In genomic region chr3:187997946-187998561, GRCh38 we compare ENCODE assay signal across 13 cellular contexts.
"Had no signal": no experiment of that assay in that cellular context is flagged by ENCODE, and none has a peak within 500 bp of the region (broad histone marks: within the 10 kb centered on the region; RNA-seq: fewer than 3 reads in every experiment).

No MANE protein-coding gene starts in this region.

- ATAC-seq: activated CD8-positive, alpha-beta T cell treated with anti-CD3 and anti-CD28 coated beads, Interleukin-2, amount 10 ng/mL, durations not matched to agents 7 days and 5 days; esophagus mucosa had no signal

- H3K4me3 ChIP-seq: skin epidermis, stomach, thoracic aorta had no signal

- H3K27me3 ChIP-seq: brain microvascular endothelial cell, stomach had no signal

- H3K27ac Mint-ChIP-seq: activated naive CD4-positive, alpha-beta T cell treated with anti-CD3 and anti-CD28 coated beads for 36 hours had no signal

- DNase-seq: activated CD4-positive, alpha-beta T cell treated with anti-CD3 and anti-CD28 coated beads for 4 hours; activated CD8-positive, alpha-beta memory T cell treated with anti-CD3 and anti-CD28 coated beads, Interleukin-2, amount 50 U/mL, for 48 hours; activated CD8-positive, alpha-beta T cell treated with anti-CD3 and anti-CD28 coated beads, Interleukin-2, amount 10 ng/mL, durations not matched to agents 7 days and 5 days; activated naive CD4-positive, alpha-beta T cell treated with anti-CD3 and anti-CD28 coated beads for 36 hours; amygdala; brain microvascular endothelial cell; posterior cingulate gyrus; stomach; SW 1271; WERI-Rb-1 had no signal

- H3K36me3 ChIP-seq: brain microvascular endothelial cell, stomach, thoracic aorta, WERI-Rb-1 had no signal

- H3K27ac ChIP-seq: brain microvascular endothelial cell, skin epidermis, stomach, thoracic aorta, WERI-Rb-1 had no signal

- H3K9me3 ChIP-seq: stomach, thoracic aorta had no signal

- H3K4me3 Mint-ChIP-seq: activated CD8-positive, alpha-beta T cell treated with anti-CD3 and anti-CD28 coated beads, Interleukin-2, amount 10 ng/mL, durations not matched to agents 7 days and 5 days; activated naive CD4-positive, alpha-beta T cell treated with anti-CD3 and anti-CD28 coated beads for 36 hours had no signal
